In the genomic region with DNA sequence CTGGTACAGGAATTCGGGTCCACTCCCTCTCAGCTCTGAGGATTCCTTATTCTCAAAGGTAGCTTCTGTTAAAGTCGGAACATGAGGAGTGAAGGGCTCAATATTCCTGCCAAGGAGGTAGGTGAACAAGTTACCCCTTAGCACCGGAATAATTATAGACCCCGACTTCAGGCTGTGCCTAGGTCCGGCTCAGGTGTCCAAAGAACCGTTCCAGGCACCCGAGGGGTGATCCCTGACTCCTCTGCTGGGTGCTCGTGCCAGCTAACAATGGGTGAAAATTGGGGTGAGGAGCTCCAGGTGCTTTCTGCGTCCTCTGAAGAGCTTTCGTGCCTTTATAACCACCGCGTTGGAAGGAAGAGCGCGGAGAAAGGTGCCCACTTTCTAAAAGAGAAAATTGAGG, we compare ENCODE assay signal across 8 cellular contexts. TPM values are rescaled to one million over a fixed set of nuclear protein-coding genes. Genes with fewer than 3 reads are reported as not detected.
DNase-seq lines count a peak whose midpoint lies in the region; ATAC-seq and TF ChIP-seq lines count a peak whose summit lies in the region.

No MANE protein-coding gene starts in this region.

- no peaks in the 10 kb centered on the region for H3F3A ChIP-seq in PC-3 (ENCODE audit: low read length, unreplicated experiment)

- intact Hi-C loops in PC-3 (cut with micrococcal nuclease): no loop called here

- peak overlapping the region; percentile 100 for H3K4me2 ChIP-seq in PC-3 (ENCODE audit: low read length)

- H3K9me2 ChIP-seq in PC-3 (replicated peaks; ENCODE audit: low read length): no peaks in the 10 kb centered on the region

- POLR2A ChIA-PET in PC-3 (lab: Charles Lee; ENCODE audit: unreplicated experiment): interaction anchor here (0.8 to 1.1 kb wide), 3 partner anchors 18 to 334 kb away, joined by 3 to 6 read pairs (median 4); no protein-coding TSS in a partner anchor

- BruUV-seq in PC-3 (replicated peaks; lab: Mats Ljungman, UMichigan): TSS peak; percentile 62

- peak; percentile 11 for DNase-seq in ELR (ENCODE audit: low read depth)
- peak; percentile 18 for DNase-seq in PC-3
- DNase-seq in epithelial cell of proximal tubule (ENCODE audit: low read depth): no peak
- peak; percentile 17 for DNase-seq in pons (ENCODE audit: low spot score)
- DNase-seq in NAMALWA (ENCODE audit: low spot score): no peak
- DNase-seq in effector CD4-positive, alpha-beta T cell: no peak

- peak overlapping the region; percentile 95 for H2AFZ ChIP-seq in PC-3 (ENCODE audit: low read length)

- CTCF ChIA-PET in PC-3 (lab: Charles Lee): interaction anchor here (0.8 to 2.5 kb wide), 4 partner anchors 23 to 27 kb away, joined by 3 to 18 read pairs (median 3); no protein-coding TSS in a partner anchor

- TF ChIP-seq CTCF in PC-3 (conservative IDR thresholded peaks at IDR 0.05; ENCODE audit: low read depth, low read length): no peak
- no peak for TF ChIP-seq CTCF in epithelial cell of proximal tubule (conservative IDR thresholded peaks at IDR 0.05; ENCODE audit: low read depth, low read length)

- peak overlapping the region; percentile 96 for H3K9ac ChIP-seq in PC-3 (ENCODE audit: low read length)

- peaks cover 20% of the 10 kb centered on the region for H3K36me3 ChIP-seq in PC-3 (ENCODE audit: low read depth, low read length)

- peaks cover 43% of the 10 kb centered on the region for H3K79me2 ChIP-seq in PC-3 (ENCODE audit: low read length)

- ATAC-seq in PC-3 (0 out of 2 replicates have a peak, but pooled peaks have one; percentile 0), GM19452 (IDR thresholded peaks at IDR 0.05; ENCODE audit: unreplicated experiment) (no peak), GM21360 (IDR thresholded peaks at IDR 0.05; ENCODE audit: unreplicated experiment) (no peak)

- peaks cover 17% of the 10 kb centered on the region for H3K4me1 ChIP-seq in PC-3 (ENCODE audit: insufficient read depth, low read length)

- H3K27ac ChIP-seq in PC-3 (ENCODE audit: low read length): peak overlapping the region; percentile 93

- H3K4me3 ChIP-seq in PC-3 (ENCODE audit: low read length) (peak overlapping the region; percentile 79), epithelial cell of proximal tubule (ENCODE audit: low read depth, low read length) (peak overlapping the region; percentile 76)

- no peaks in the 10 kb centered on the region for H3K9me3 ChIP-seq in PC-3 (ENCODE audit: low read length)

- no peaks in the 10 kb centered on the region for H4K20me1 ChIP-seq in PC-3 (ENCODE audit: low read length)

- no peaks in the 10 kb centered on the region for H3K27me3 ChIP-seq in PC-3 (ENCODE audit: low read length)

RNA-seq across cellular contexts. Expression of gene CYB561A3, which starts 0.4 kb away (rescaled TPM):
- 51.2 and 58.2 TPM in 2 replicates for total RNA-seq in PC-3 (2014; rRNA removed)
- total RNA-seq in epithelial cell of proximal tubule: 22.1 and 42.0 TPM in 2 replicates

RNA-seq across cellular contexts. Expression of gene TMEM138, which starts 0.9 kb away (rescaled TPM):
- total RNA-seq in PC-3 (2014; rRNA removed) (39.8 and 40.7 TPM in 2 replicates), epithelial cell of proximal tubule (21.7 and 21.9 TPM in 2 replicates)

RNA-seq across cellular contexts. Expression of gene TKFC, which starts 28.2 kb away (rescaled TPM):
- total RNA-seq in PC-3 (2014; rRNA removed) (56.9 and 88.5 TPM in 2 replicates), epithelial cell of proximal tubule (22.3 and 22.9 TPM in 2 replicates)

RNA-seq across cellular contexts. Expression of gene DDB1, which starts 28.3 kb away (rescaled TPM):
- total RNA-seq in PC-3 (2014; rRNA removed) (450 and 451 TPM in 2 replicates), epithelial cell of proximal tubule (175 and 218 TPM in 2 replicates)

RNA-seq across cellular contexts. Expression of gene TMEM216, which starts 31.1 kb away (rescaled TPM):
- total RNA-seq in PC-3 (2014; rRNA removed) (19.3 and 23.2 TPM in 2 replicates), epithelial cell of proximal tubule (8.3 and 10.6 TPM in 2 replicates)

Comparison
In these comparisons a context has a peak if more than half of its experiments do, and no peak if none do; other contexts are left out.
1. DNase-seq: peak in ELR (single experiment), PC-3 (single experiment) and pons (single experiment); none in epithelial cell of proximal tubule (single experiment), NAMALWA (single experiment) and effector CD4-positive, alpha-beta T cell (single experiment).